Comparison of ENCODE assay signal across 4 cellular contexts in genomic region chr7:4238861-4239260, GRCh38.
"Had no signal": no experiment of that assay in that cellular context is flagged by ENCODE, and none has a peak within 500 bp of the region (broad histone marks: within the 10 kb centered on the region; RNA-seq: fewer than 3 reads in every experiment).

No MANE protein-coding gene starts in this region.

- H3K27ac ChIP-seq: GM23248 had no signal

- DNase-seq: GM23248, H9, HCEC 1CT, IMR-90 had no signal

- H3K4me3 ChIP-seq: GM23248 had no signal

- H3K4me3 Mint-ChIP-seq: H9 had no signal

- H3K9me3 Mint-ChIP-seq: H9 had no signal

- H2AFZ ChIP-seq: GM23248 had no signal
